8 cellular contexts compared by ENCODE assay signal in genomic region chr12:123384994-123385376, GRCh38. TPM values are rescaled to one million over a fixed set of nuclear protein-coding genes. Genes with fewer than 3 reads are reported as not detected.
DNase-seq lines count a peak whose midpoint lies in the region; ATAC-seq, FAIRE-seq and TF ChIP-seq lines count a peak whose summit lies in the region.

No MANE protein-coding gene starts in this region.

- TF ChIP-seq POLR2A in HepG2 (IDR thresholded peaks at IDR 0.05; ENCODE audit: insufficient read depth in 1 of 2, low read depth in 2 of 2, low read length in 2 of 2) (no peak), vagina (IDR thresholded peaks at IDR 0.05) (no peak)

- H3K9ac ChIP-seq in astrocyte (ENCODE audit: low read length): peak overlapping the region; percentile 81
- H3K9ac ChIP-seq in HepG2 (ENCODE audit: insufficient read depth, low read depth, low read length): peak overlapping the region; percentile 78

- H3K4me3 ChIP-seq in astrocyte (ENCODE audit: insufficient read depth, low read depth, low read length): peak overlapping the region; percentile 85
- peak overlapping the region; percentile 77 to 88 (median 87) for H3K4me3 ChIP-seq in HepG2 (replicated peaks in 1 of 3; ENCODE audit: insufficient read depth in 1 of 3, low read depth in 2 of 3, low read length in 3 of 3)
- peak overlapping the region; percentile 60 to 88 for H3K4me3 ChIP-seq in vagina

- TF ChIP-seq CTCF in astrocyte (IDR thresholded peaks at IDR 0.05; ENCODE audit: insufficient read depth, low read depth, low read length) (no peak), HepG2 (CRISPR knock-in tag; IDR thresholded peaks at IDR 0.05) (no peak), vagina (IDR thresholded peaks at IDR 0.05) (no peak)

- no peak for ATAC-seq in stimulated activated naive CD8-positive, alpha-beta T cell treated with anti-CD3 and anti-CD28 coated beads, Interleukin-15, Interleukin-2, amounts not matched to agents 100 U/mL and 50 U/mL, for 24 hours
- ATAC-seq in HepG2: no peak

- H3K4me1 ChIP-seq in astrocyte (ENCODE audit: insufficient read depth, low read length) (peaks cover 19% of the 10 kb centered on the region), HepG2 (ENCODE audit: insufficient read depth, low read length) (peaks cover 41% of the 10 kb centered on the region), vagina (peaks cover 35% of the 10 kb centered on the region)

- no peaks in the 10 kb centered on the region for H3K9me3 Mint-ChIP-seq in stimulated activated naive CD8-positive, alpha-beta T cell treated with anti-CD3 and anti-CD28 coated beads, Interleukin-15, Interleukin-2, amounts not matched to agents 100 ng/mL and 50 ng/mL, for 24 hours
- H3K9me3 Mint-ChIP-seq in astrocyte (ENCODE audit: unreplicated experiment): no peaks in the 10 kb centered on the region

- peaks cover 24% of the 10 kb centered on the region for H3K4me1 Mint-ChIP-seq in stimulated activated naive CD8-positive, alpha-beta T cell treated with anti-CD3 and anti-CD28 coated beads, Interleukin-15, Interleukin-2, amounts not matched to agents 100 ng/mL and 50 ng/mL, for 24 hours (ENCODE audit: low read depth)
- H3K4me1 Mint-ChIP-seq in astrocyte (ENCODE audit: low read depth, unreplicated experiment): no peaks in the 10 kb centered on the region

- H3K27ac Mint-ChIP-seq in stimulated activated naive CD8-positive, alpha-beta T cell treated with anti-CD3 and anti-CD28 coated beads, Interleukin-15, Interleukin-2, amounts not matched to agents 100 ng/mL and 50 ng/mL, for 24 hours: no peak overlapping the region
- peak overlapping the region; percentile 47 for H3K27ac Mint-ChIP-seq in astrocyte (ENCODE audit: unreplicated experiment)

- POLR2A ChIA-PET in HepG2 (lab: Yijun Ruan, JAX): interaction anchor here (1.4 to 4.6 kb wide), 2 partner anchors 21 kb away, joined by 4 to 121 read pairs; partner anchors contain the start of gene SBNO1

- 0% methylated on average over 1 of the region's 1 CpG for WGBS in HepG2 (ENCODE audit: low lambda C conversion rate)

- H3K36me3 Mint-ChIP-seq in stimulated activated naive CD8-positive, alpha-beta T cell treated with anti-CD3 and anti-CD28 coated beads, Interleukin-15, Interleukin-2, amounts not matched to agents 100 ng/mL and 50 ng/mL, for 24 hours (ENCODE audit: low read depth): no peaks in the 10 kb centered on the region
- no peaks in the 10 kb centered on the region for H3K36me3 Mint-ChIP-seq in astrocyte (ENCODE audit: low read depth, unreplicated experiment)

- intact Hi-C loops in HepG2 (cut with micrococcal nuclease; ENCODE audit: unreplicated experiment): no loop called here
- intact Hi-C loops in vagina (cut with DNase I): loop anchor here (10.0 kb wide), 1 partner anchor 120 kb away; no protein-coding TSS in a partner anchor

- H3K27me3 ChIP-seq in astrocyte (ENCODE audit: insufficient read depth, low read length) (no peaks in the 10 kb centered on the region), HepG2 (ENCODE audit: control insufficient read depth in 1 of 2, insufficient read depth in 2 of 2, low read length in 2 of 2) (no peaks in the 10 kb centered on the region), vagina (no peaks in the 10 kb centered on the region)

- H3K27me3 Mint-ChIP-seq in stimulated activated naive CD8-positive, alpha-beta T cell treated with anti-CD3 and anti-CD28 coated beads, Interleukin-15, Interleukin-2, amounts not matched to agents 100 ng/mL and 50 ng/mL, for 24 hours: no peaks in the 10 kb centered on the region
- H3K27me3 Mint-ChIP-seq in astrocyte (ENCODE audit: low read depth, unreplicated experiment): no peaks in the 10 kb centered on the region

- H3K9me3 ChIP-seq in astrocyte (ENCODE audit: insufficient read depth, low read depth, low read length): no peaks in the 10 kb centered on the region
- no peaks in the 10 kb centered on the region for H3K9me3 ChIP-seq in HepG2 (ENCODE audit: low read length)
- H3K9me3 ChIP-seq in vagina: no peaks in the 10 kb centered on the region

- peak overlapping the region; percentile 97 for H3K4me2 ChIP-seq in astrocyte (ENCODE audit: low read length)
- peak overlapping the region; percentile 98 for H3K4me2 ChIP-seq in HepG2 (ENCODE audit: low read depth, low read length)

- H2AFZ ChIP-seq in astrocyte (ENCODE audit: low read depth, low read length) (peak overlapping the region; percentile 86), HepG2 (ENCODE audit: low read length) (no peak overlapping the region)

- no peak for DNase-seq in stimulated activated naive CD8-positive, alpha-beta T cell treated with anti-CD3 and anti-CD28 coated beads, Interleukin-15, Interleukin-2, amounts not matched to agents 100 U/mL and 50 U/mL, for 24 hours
- DNase-seq in astrocyte (ENCODE audit: low read depth) (peak; percentile 53), HepG2 (ENCODE audit: low spot score) (no peak), vagina (ENCODE audit: extremely low spot score in 2 of 2) (no peak), HK-2 (ENCODE audit: unreplicated experiment) (no peak), NCI-H2029 treated with DMSO at 0.1 percent for 48 hours (lab: John Stamatoyannopoulos, UW) (no peak)
- DNase-seq in stimulated activated naive CD4-positive, alpha-beta T cell treated with Interleukin-2 at 50 U/mL for 16 hours (lab: John Stamatoyannopoulos, UW): no peak

- H3K27ac ChIP-seq in astrocyte (ENCODE audit: low read depth, low read length) (peak overlapping the region; percentile 65), HepG2 (ENCODE audit: extremely low read length, insufficient read depth, low read length) (peak overlapping the region; percentile 79), vagina (no peak overlapping the region)

- H3K4me3 Mint-ChIP-seq in stimulated activated naive CD8-positive, alpha-beta T cell treated with anti-CD3 and anti-CD28 coated beads, Interleukin-15, Interleukin-2, amounts not matched to agents 100 ng/mL and 50 ng/mL, for 24 hours: peak overlapping the region; percentile 90
- peak overlapping the region; percentile 92 for H3K4me3 Mint-ChIP-seq in astrocyte (ENCODE audit: unreplicated experiment)

- FAIRE-seq in astrocyte (lab: Jason Lieb, UNC) (no peak), HepG2 (lab: Jason Lieb, UNC) (no peak)

- BruUV-seq in HepG2 (replicated peaks; lab: Mats Ljungman, UMichigan): no TSS peak

- TF ChIP-seq EP300 in HepG2 (IDR thresholded peaks at IDR 0.05; ENCODE audit: low read depth in 2 of 2, low read length in 2 of 2) (no peak), HepG2 (CRISPR knock-in tag; IDR thresholded peaks at IDR 0.05; ENCODE audit: borderline replicate concordance) (no peak)

- TF ChIP-seq RAD21 in HepG2 (CRISPR knock-in tag; IDR thresholded peaks at IDR 0.05): no peak

- H4K20me1 ChIP-seq in astrocyte (ENCODE audit: insufficient read depth, low read length) (peaks cover 5% of the 10 kb centered on the region), HepG2 (ENCODE audit: insufficient read depth, low read length) (no peaks in the 10 kb centered on the region)

- H3K79me2 ChIP-seq in astrocyte (ENCODE audit: insufficient read depth, low read length): peaks cover 43% of the 10 kb centered on the region
- H3K79me2 ChIP-seq in HepG2 (ENCODE audit: insufficient read depth, low read length): peaks cover 15% of the 10 kb centered on the region

- in situ Hi-C loops in HepG2 (cut with HindIII; ENCODE audit: extremely low pct_ligation_motif_present, low pct_unique_long_range_greater_than_20kb): no loop called here

- no peaks in the 10 kb centered on the region for H3K36me3 ChIP-seq in astrocyte (ENCODE audit: insufficient read depth, low read length)
- H3K36me3 ChIP-seq in HepG2 (replicated peaks in 1 of 2; ENCODE audit: control insufficient read depth in 1 of 2, insufficient read depth in 2 of 2, low read length in 2 of 2): no peaks in the 10 kb centered on the region
- H3K36me3 ChIP-seq in vagina: no peaks in the 10 kb centered on the region

- CTCF ChIA-PET in HepG2 (lab: Yijun Ruan, JAX; ENCODE audit: low intra/inter-chr PET ratio, low total read pairs): no interaction called here

RNA-seq across cellular contexts. Expression of gene KMT5A, which starts 1.1 kb away (rescaled TPM):
- total RNA-seq in astrocyte (49.8 and 54.4 TPM in 2 replicates), HepG2 (2016; rRNA removed; fragmentation: Illumina TruSeq; extraction: Trizol) (22.5 and 26.5 TPM in 2 replicates), vagina (42.2 TPM)
- 13.8 and 16.3 TPM in 2 replicates for total RNA-seq in HepG2 (2016; cell fraction: cytosol; rRNA removed; fragmentation: Illumina TruSeq; extraction: Trizol; ENCODE audit: low read depth)
- 16.0 and 25.9 TPM in 2 replicates for total RNA-seq in HepG2 (2016; cell fraction: insoluble cytoplasmic fraction; rRNA removed; fragmentation: Illumina TruSeq; extraction: Trizol)
- 31.1 and 32.8 TPM in 2 replicates for total RNA-seq in HepG2 (2016; cell fraction: membrane; rRNA removed; fragmentation: Illumina TruSeq; extraction: Trizol)
- total RNA-seq in HepG2 (2016; cell fraction: nucleus; rRNA removed; fragmentation: Illumina TruSeq; extraction: Trizol): 17.0 and 22.2 TPM in 2 replicates
- polyA plus RNA-seq in HepG2 (2011; rRNA removed): 12.4 and 14.0 TPM in 2 replicates
- 10.2 and 11.2 TPM in 2 replicates for polyA plus RNA-seq in HepG2 (2011; cell fraction: cytosol; rRNA removed)
- polyA plus RNA-seq in HepG2 (2011; cell fraction: nucleus; rRNA removed): 22.9 and 26.6 TPM in 2 replicates
- 13.4 and 18.1 TPM in 2 replicates for polyA plus RNA-seq in HepG2 (2012)
- polyA plus RNA-seq in HepG2 (2016; cell fraction: cytosol; fragmentation: Illumina TruSeq; extraction: Trizol; ENCODE audit: low read depth): 16.7 and 20.1 TPM in 2 replicates
- 22.9 and 33.7 TPM in 2 replicates for polyA plus RNA-seq in HepG2 (2016; cell fraction: insoluble cytoplasmic fraction; fragmentation: Illumina TruSeq; extraction: Trizol; ENCODE audit: low read depth)
- polyA plus RNA-seq in HepG2 (2016; cell fraction: membrane; fragmentation: Illumina TruSeq; extraction: Trizol; ENCODE audit: low read depth): 35.7 and 39.3 TPM in 2 replicates
- polyA plus RNA-seq in HepG2 (2016; cell fraction: nucleus; fragmentation: Illumina TruSeq; extraction: Trizol; ENCODE audit: insufficient read depth, low read depth): 49.9 and 50.4 TPM in 2 replicates
- 6.8 and 27.9 TPM in 2 replicates for polyA minus RNA-seq in HepG2 (2011; rRNA and poly(A)+ RNA removed; ENCODE audit: low replicate concordance)
- 7.7 and 7.9 TPM in 2 replicates for polyA minus RNA-seq in HepG2 (2011; cell fraction: cytosol; rRNA and poly(A)+ RNA removed)
- polyA minus RNA-seq in HepG2 (2011; cell fraction: nucleus; rRNA and poly(A)+ RNA removed): 14.9 and 17.4 TPM in 2 replicates

RNA-seq across cellular contexts. Expression of gene SBNO1, which starts 20.3 kb away (rescaled TPM):
- 45.9 and 50.4 TPM in 2 replicates for total RNA-seq in astrocyte
- total RNA-seq in HepG2 (2016; rRNA removed; fragmentation: Illumina TruSeq; extraction: Trizol): 40.2 and 69.6 TPM in 2 replicates
- 5.9 and 8.0 TPM in 2 replicates for total RNA-seq in HepG2 (2016; cell fraction: cytosol; rRNA removed; fragmentation: Illumina TruSeq; extraction: Trizol; ENCODE audit: low read depth)
- 38.7 and 67.2 TPM in 2 replicates for total RNA-seq in HepG2 (2016; cell fraction: insoluble cytoplasmic fraction; rRNA removed; fragmentation: Illumina TruSeq; extraction: Trizol)
- 14.1 and 16.7 TPM in 2 replicates for total RNA-seq in HepG2 (2016; cell fraction: membrane; rRNA removed; fragmentation: Illumina TruSeq; extraction: Trizol)
- total RNA-seq in HepG2 (2016; cell fraction: nucleus; rRNA removed; fragmentation: Illumina TruSeq; extraction: Trizol): 29.6 and 33.9 TPM in 2 replicates
- polyA plus RNA-seq in HepG2 (2011; rRNA removed): 8.7 and 10.9 TPM in 2 replicates
- polyA plus RNA-seq in HepG2 (2011; cell fraction: cytosol; rRNA removed): 4.5 and 6.6 TPM in 2 replicates
- 7.7 and 8.7 TPM in 2 replicates for polyA plus RNA-seq in HepG2 (2011; cell fraction: nucleus; rRNA removed)
- polyA plus RNA-seq in HepG2 (2012): 12.0 and 12.8 TPM in 2 replicates
- polyA plus RNA-seq in HepG2 (2016; cell fraction: cytosol; fragmentation: Illumina TruSeq; extraction: Trizol; ENCODE audit: low read depth): 0.65 and 0.78 TPM in 2 replicates
- 22.2 and 22.3 TPM in 2 replicates for polyA plus RNA-seq in HepG2 (2016; cell fraction: insoluble cytoplasmic fraction; fragmentation: Illumina TruSeq; extraction: Trizol; ENCODE audit: low read depth)
- 2.0 and 2.5 TPM in 2 replicates for polyA plus RNA-seq in HepG2 (2016; cell fraction: membrane; fragmentation: Illumina TruSeq; extraction: Trizol; ENCODE audit: low read depth)
- polyA plus RNA-seq in HepG2 (2016; cell fraction: nucleus; fragmentation: Illumina TruSeq; extraction: Trizol; ENCODE audit: insufficient read depth, low read depth): 20.8 and 22.6 TPM in 2 replicates
- 14.7 and 18.6 TPM in 2 replicates for polyA minus RNA-seq in HepG2 (2011; rRNA and poly(A)+ RNA removed; ENCODE audit: low replicate concordance)
- 20.0 and 21.5 TPM in 2 replicates for polyA minus RNA-seq in HepG2 (2011; cell fraction: cytosol; rRNA and poly(A)+ RNA removed)
- polyA minus RNA-seq in HepG2 (2011; cell fraction: nucleus; rRNA and poly(A)+ RNA removed): 22.9 and 23.6 TPM in 2 replicates
- 15.0 TPM for total RNA-seq in vagina

RNA-seq across cellular contexts. Expression of gene RILPL2, which starts 51.5 kb away (rescaled TPM):
- 1.4 TPM in 2 replicates for total RNA-seq in astrocyte
- 8.1 and 9.1 TPM in 2 replicates for total RNA-seq in HepG2 (2016; rRNA removed; fragmentation: Illumina TruSeq; extraction: Trizol)
- 2.4 and 2.8 TPM in 2 replicates for total RNA-seq in HepG2 (2016; cell fraction: cytosol; rRNA removed; fragmentation: Illumina TruSeq; extraction: Trizol; ENCODE audit: low read depth)
- 7.8 and 8.7 TPM in 2 replicates for total RNA-seq in HepG2 (2016; cell fraction: insoluble cytoplasmic fraction; rRNA removed; fragmentation: Illumina TruSeq; extraction: Trizol)
- total RNA-seq in HepG2 (2016; cell fraction: membrane; rRNA removed; fragmentation: Illumina TruSeq; extraction: Trizol): 8.4 and 9.7 TPM in 2 replicates
- total RNA-seq in HepG2 (2016; cell fraction: nucleus; rRNA removed; fragmentation: Illumina TruSeq; extraction: Trizol): 2.3 and 3.4 TPM in 2 replicates
- polyA plus RNA-seq in HepG2 (2011; rRNA removed): 2.5 and 2.7 TPM in 2 replicates
- polyA plus RNA-seq in HepG2 (2011; cell fraction: cytosol; rRNA removed): 2.2 and 2.3 TPM in 2 replicates
- polyA plus RNA-seq in HepG2 (2011; cell fraction: nucleus; rRNA removed): 0.81 and 0.84 TPM in 2 replicates
- 2.4 and 2.8 TPM in 2 replicates for polyA plus RNA-seq in HepG2 (2012)
- 3.3 and 3.6 TPM in 2 replicates for polyA plus RNA-seq in HepG2 (2016; cell fraction: cytosol; fragmentation: Illumina TruSeq; extraction: Trizol; ENCODE audit: low read depth)
- polyA plus RNA-seq in HepG2 (2016; cell fraction: insoluble cytoplasmic fraction; fragmentation: Illumina TruSeq; extraction: Trizol; ENCODE audit: low read depth): 11.4 and 12.2 TPM in 2 replicates
- polyA plus RNA-seq in HepG2 (2016; cell fraction: membrane; fragmentation: Illumina TruSeq; extraction: Trizol; ENCODE audit: low read depth): 9.2 and 9.9 TPM in 2 replicates
- 5.3 and 6.0 TPM in 2 replicates for polyA plus RNA-seq in HepG2 (2016; cell fraction: nucleus; fragmentation: Illumina TruSeq; extraction: Trizol; ENCODE audit: insufficient read depth, low read depth)
- polyA minus RNA-seq in HepG2 (2011; rRNA and poly(A)+ RNA removed; ENCODE audit: low replicate concordance): 1.0 and 1.6 TPM in 2 replicates
- polyA minus RNA-seq in HepG2 (2011; cell fraction: cytosol; rRNA and poly(A)+ RNA removed): 0.88 and 1.4 TPM in 2 replicates
- 0.77 and 0.99 TPM in 2 replicates for polyA minus RNA-seq in HepG2 (2011; cell fraction: nucleus; rRNA and poly(A)+ RNA removed)
- total RNA-seq in vagina: 9.6 TPM
